In the genomic region with DNA sequence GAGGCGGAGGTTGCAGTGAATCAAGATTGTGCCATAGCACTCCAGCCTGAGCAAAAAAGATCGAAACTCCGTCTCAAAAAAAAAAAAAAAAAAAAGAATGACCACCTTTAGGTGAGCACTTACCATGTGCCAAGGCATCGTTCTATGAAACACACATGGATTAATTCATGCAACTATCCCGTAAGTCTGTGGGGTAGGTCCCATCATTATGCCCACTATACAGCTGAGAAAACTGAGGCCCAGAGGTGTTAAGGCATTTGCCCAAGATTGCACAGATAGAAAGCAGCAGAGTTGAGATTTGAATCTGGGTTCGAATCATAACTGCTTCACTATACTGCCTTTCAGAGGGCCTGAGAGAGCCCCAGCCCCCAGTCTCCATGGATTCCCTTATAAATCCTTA, we compare ENCODE assay signal across 24 cellular contexts. TPM values are rescaled to one million over a fixed set of nuclear protein-coding genes. Genes with fewer than 3 reads are reported as not detected.
DNase-seq lines count a peak whose midpoint lies in the region; ATAC-seq lines count a peak whose summit lies in the region.
"Had no signal": no experiment of that assay in that cellular context is flagged by ENCODE, and none has a peak within 500 bp of the region (broad histone marks: within the 10 kb centered on the region; RNA-seq: fewer than 3 reads in every experiment).

No MANE protein-coding gene starts in this region.

- H3K36me3 Mint-ChIP-seq in activated CD8-positive, alpha-beta memory T cell treated with anti-CD3 and anti-CD28 coated beads, Interleukin-2, amount 10 ng/mL, durations not matched to agents 7 days and 5 days = peaks cover 30% of the 10 kb centered on the region
- peaks cover 18 to 49% of the 10 kb centered on the region in 2 donors for H3K36me3 Mint-ChIP-seq in CD4-positive, alpha-beta memory T cell
- peaks cover 52% of the 10 kb centered on the region for H3K36me3 Mint-ChIP-seq in activated CD8-positive, alpha-beta T cell treated with anti-CD3 and anti-CD28 coated beads, Interleukin-2, amount 10 ng/mL, durations not matched to agents 7 days and 5 days (ENCODE audit: low read depth)
- peaks cover 11 to 37% (median 19%) of the 10 kb centered on the region in 5 donors for H3K36me3 Mint-ChIP-seq in naive thymus-derived CD4-positive, alpha-beta T cell

- H3K4me1 ChIP-seq in CD4-positive, alpha-beta memory T cell (ENCODE audit: insufficient read depth, low read length) = peaks cover 85% of the 10 kb centered on the region
- peaks cover 32 to 65% of the 10 kb centered on the region in 2 donors for H3K4me1 ChIP-seq in naive thymus-derived CD4-positive, alpha-beta T cell (ENCODE audit: control insufficient read depth in 2 of 2, insufficient read depth in 2 of 2, low read length in 2 of 2)
- H3K4me1 ChIP-seq: thyroid gland had no signal

- no peaks in the 10 kb centered on the region for H3K27me3 ChIP-seq in CD4-positive, alpha-beta memory T cell (ENCODE audit: insufficient read depth, low read length)
- no peaks in the 10 kb centered on the region for H3K27me3 ChIP-seq in naive thymus-derived CD4-positive, alpha-beta T cell (ENCODE audit: control insufficient read depth in 2 of 2, insufficient read depth in 2 of 2, low read length in 2 of 2)
- H3K27me3 ChIP-seq: thyroid gland had no signal

- H3K4me3 ChIP-seq in CD4-positive, alpha-beta memory T cell (ENCODE audit: low read length in 2 of 2) = no peak overlapping the region
- H3K4me3 ChIP-seq in naive thymus-derived CD4-positive, alpha-beta T cell (ENCODE audit: low read length) = peak overlapping the region; percentile 39
- H3K4me3 ChIP-seq: esophagus squamous epithelium, thyroid gland had no signal

- H3K36me3 ChIP-seq in CD4-positive, alpha-beta memory T cell (ENCODE audit: insufficient read depth, low read length) = peaks cover 15% of the 10 kb centered on the region
- peaks cover 8 to 36% (median 13%) of the 10 kb centered on the region in 3 experiments for H3K36me3 ChIP-seq in naive thymus-derived CD4-positive, alpha-beta T cell (ENCODE audit: control insufficient read depth in 2 of 3, insufficient read depth in 3 of 3, low read length in 3 of 3)
- H3K36me3 ChIP-seq: esophagus squamous epithelium, thyroid gland had no signal

- no peaks in the 10 kb centered on the region for H3K9me3 Mint-ChIP-seq in activated CD8-positive, alpha-beta memory T cell treated with anti-CD3 and anti-CD28 coated beads, Interleukin-2, amount 10 ng/mL, durations not matched to agents 7 days and 5 days (ENCODE audit: low read depth)
- H3K9me3 Mint-ChIP-seq in CD4-positive, alpha-beta memory T cell = no peaks in the 10 kb centered on the region
- no peaks in the 10 kb centered on the region for H3K9me3 Mint-ChIP-seq in activated CD8-positive, alpha-beta T cell treated with anti-CD3 and anti-CD28 coated beads, Interleukin-2, amount 10 ng/mL, durations not matched to agents 7 days and 5 days (ENCODE audit: insufficient read depth)
- no peaks in the 10 kb centered on the region for H3K9me3 Mint-ChIP-seq in naive thymus-derived CD4-positive, alpha-beta T cell

- ATAC-seq in activated CD8-positive, alpha-beta memory T cell treated with anti-CD3 and anti-CD28 coated beads, Interleukin-2, amount 10 ng/mL, durations not matched to agents 7 days and 5 days = no peak
- no peak for ATAC-seq in activated CD8-positive, alpha-beta T cell treated with anti-CD3 and anti-CD28 coated beads, Interleukin-2, amount 10 ng/mL, durations not matched to agents 7 days and 5 days
- ATAC-seq in naive thymus-derived CD4-positive, alpha-beta T cell = no peak
- ATAC-seq in HG03108 (IDR thresholded peaks at IDR 0.05; ENCODE audit: unreplicated experiment) = no peak
- ATAC-seq: right cardiac atrium had no signal

- DNase-seq in activated CD8-positive, alpha-beta memory T cell treated with anti-CD3 and anti-CD28 coated beads, Interleukin-2, amount 10 ng/mL, durations not matched to agents 7 days and 5 days = no peak
- DNase-seq in activated CD8-positive, alpha-beta memory T cell treated with anti-CD3 and anti-CD28 coated beads for 24 hours = no peak
- DNase-seq in CD4-positive, alpha-beta memory T cell = no peak
- no peak for DNase-seq in activated CD8-positive, alpha-beta T cell treated with anti-CD3 and anti-CD28 coated beads, Interleukin-2, amount 10 ng/mL, durations not matched to agents 7 days and 5 days
- no peak for DNase-seq in naive thymus-derived CD4-positive, alpha-beta T cell
- no peak for DNase-seq in superior temporal gyrus (ENCODE audit: extremely low spot score)
- DNase-seq in activated effector memory CD4-positive, alpha-beta T cell treated with Interleukin-2 at 50 U/mL for 16 hours = no peak
- DNase-seq: activated gamma-delta T cell, DMS79, esophagus squamous epithelium, IMR-90, mammary epithelial cell, MM.1S, NCI-H146, NCI-H226, NCI-H774, right cardiac atrium, Right ventricle myocardium superior, thyroid gland had no signal

- H3K9me3 ChIP-seq in CD4-positive, alpha-beta memory T cell (ENCODE audit: control insufficient read depth in 1 of 2, low read length in 2 of 2) = no peaks in the 10 kb centered on the region
- no peaks in the 10 kb centered on the region for H3K9me3 ChIP-seq in naive thymus-derived CD4-positive, alpha-beta T cell (ENCODE audit: control insufficient read depth in 2 of 3, low read length in 3 of 3)
- H3K9me3 ChIP-seq: esophagus squamous epithelium, thyroid gland had no signal

- peak overlapping the region; percentile 49 for H3K4me3 Mint-ChIP-seq in activated CD8-positive, alpha-beta memory T cell treated with anti-CD3 and anti-CD28 coated beads, Interleukin-2, amount 10 ng/mL, durations not matched to agents 7 days and 5 days
- H3K4me3 Mint-ChIP-seq in CD4-positive, alpha-beta memory T cell = peak overlapping the region; percentile 57 to 100 (median 81)
- H3K4me3 Mint-ChIP-seq in activated CD8-positive, alpha-beta T cell treated with anti-CD3 and anti-CD28 coated beads, Interleukin-2, amount 10 ng/mL, durations not matched to agents 7 days and 5 days = peak overlapping the region; percentile 100
- peak overlapping the region; percentile 61 to 100 (median 99) for H3K4me3 Mint-ChIP-seq in naive thymus-derived CD4-positive, alpha-beta T cell

- peak overlapping the region; percentile 63 for H3K27ac Mint-ChIP-seq in activated CD8-positive, alpha-beta memory T cell treated with anti-CD3 and anti-CD28 coated beads, Interleukin-2, amount 10 ng/mL, durations not matched to agents 7 days and 5 days
- H3K27ac Mint-ChIP-seq in CD4-positive, alpha-beta memory T cell = peak overlapping the region; percentile 70 to 96 (median 87)
- H3K27ac Mint-ChIP-seq in activated CD8-positive, alpha-beta T cell treated with anti-CD3 and anti-CD28 coated beads, Interleukin-2, amount 10 ng/mL, durations not matched to agents 7 days and 5 days = no peak overlapping the region
- H3K27ac Mint-ChIP-seq in naive thymus-derived CD4-positive, alpha-beta T cell = peak overlapping the region; percentile 72 to 99 (median 94)

- H3K4me1 Mint-ChIP-seq in activated CD8-positive, alpha-beta memory T cell treated with anti-CD3 and anti-CD28 coated beads, Interleukin-2, amount 10 ng/mL, durations not matched to agents 7 days and 5 days = peaks cover 60% of the 10 kb centered on the region
- H3K4me1 Mint-ChIP-seq in CD4-positive, alpha-beta memory T cell = peaks cover 34 to 82% (median 60%) of the 10 kb centered on the region in 4 donors
- H3K4me1 Mint-ChIP-seq in activated CD8-positive, alpha-beta T cell treated with anti-CD3 and anti-CD28 coated beads, Interleukin-2, amount 10 ng/mL, durations not matched to agents 7 days and 5 days (ENCODE audit: low read depth) = peaks cover 70% of the 10 kb centered on the region
- peaks cover 50 to 88% (median 61%) of the 10 kb centered on the region in 7 donors for H3K4me1 Mint-ChIP-seq in naive thymus-derived CD4-positive, alpha-beta T cell

- CTCF ChIA-PET in activated CD8-positive, alpha-beta memory T cell treated with anti-CD3 and anti-CD28 coated beads, Interleukin-2, amount 10 ng/mL, durations not matched to agents 7 days and 5 days (lab: Charles Lee) = interaction anchor here (0.8 to 1.9 kb wide), 4 partner anchors 33 to 211 kb away, joined by 3 to 6 read pairs (median 4); no protein-coding TSS in a partner anchor
- CTCF ChIA-PET in CD4-positive, alpha-beta memory T cell (lab: Charles Lee; ENCODE audit: partially characterized antibody) = interaction anchor here (1.0 to 1.2 kb wide), 2 partner anchors 72 to 211 kb away, joined by 3 to 6 read pairs; no protein-coding TSS in a partner anchor
- CTCF ChIA-PET in activated CD8-positive, alpha-beta T cell treated with anti-CD3 and anti-CD28 coated beads, Interleukin-2, amount 10 ng/mL, durations not matched to agents 7 days and 5 days (lab: Charles Lee) = interaction anchor here (1.1 to 4.1 kb wide), 2 partner anchors 11 to 78 kb away, joined by 3 to 17 read pairs; a partner anchor contains a TSS
- CTCF ChIA-PET in naive thymus-derived CD4-positive, alpha-beta T cell (lab: Charles Lee) = interaction anchor here (0.6 to 1.0 kb wide), 2 partner anchors 9 to 202 kb away, joined by 3 read pairs; a partner anchor contains a TSS

- H3K27ac ChIP-seq in CD4-positive, alpha-beta memory T cell (ENCODE audit: low read depth, low read length) = peak overlapping the region; percentile 19
- H3K27ac ChIP-seq in naive thymus-derived CD4-positive, alpha-beta T cell (ENCODE audit: low read depth, low read length) = peak overlapping the region; percentile 94
- H3K27ac ChIP-seq: esophagus squamous epithelium, HL-60, thyroid gland had no signal

- intact Hi-C loops in CD4-positive, alpha-beta memory T cell (cut with micrococcal nuclease) = no loop called here
- intact Hi-C loops in naive thymus-derived CD4-positive, alpha-beta T cell (cut with micrococcal nuclease) = loop anchor here in 1 of 2 donors (10.0 kb wide), 1 partner anchor 369 kb away; no protein-coding TSS in a partner anchor

- POLR2A ChIA-PET in CD4-positive, alpha-beta memory T cell (lab: Charles Lee; ENCODE audit: partially characterized antibody) = interaction anchor here (0.8 to 1.0 kb wide), 2 partner anchors 78 to 96 kb away, joined by 3 to 5 read pairs; no protein-coding TSS in a partner anchor
- POLR2A ChIA-PET in activated CD8-positive, alpha-beta T cell treated with anti-CD3 and anti-CD28 coated beads, Interleukin-2, amount 10 ng/mL, durations not matched to agents 7 days and 5 days (lab: Charles Lee) = no interaction called here
- POLR2A ChIA-PET in naive thymus-derived CD4-positive, alpha-beta T cell (lab: Charles Lee) = interaction anchor here (0.8 to 1.4 kb wide), 3 partner anchors 8 to 68 kb away, joined by 3 to 4 read pairs (median 4); no protein-coding TSS in a partner anchor

- no peaks in the 10 kb centered on the region for H3K27me3 Mint-ChIP-seq in activated CD8-positive, alpha-beta memory T cell treated with anti-CD3 and anti-CD28 coated beads, Interleukin-2, amount 10 ng/mL, durations not matched to agents 7 days and 5 days
- H3K27me3 Mint-ChIP-seq in CD4-positive, alpha-beta memory T cell = no peaks in the 10 kb centered on the region
- no peaks in the 10 kb centered on the region for H3K27me3 Mint-ChIP-seq in activated CD8-positive, alpha-beta T cell treated with anti-CD3 and anti-CD28 coated beads, Interleukin-2, amount 10 ng/mL, durations not matched to agents 7 days and 5 days (ENCODE audit: low read depth)
- H3K27me3 Mint-ChIP-seq in naive thymus-derived CD4-positive, alpha-beta T cell = no peaks in the 10 kb centered on the region

RNA-seq across cellular contexts. Expression of a gene that starts 2.3 kb away (rescaled TPM):
- total RNA-seq in activated CD8-positive, alpha-beta memory T cell treated with anti-CD3 and anti-CD28 coated beads, Interleukin-2, amount 10 ng/mL, durations not matched to agents 7 days and 5 days = 100 to 1,000 TPM; 472 to 473 TPM
- 100 to 1,000 TPM; 384 to 389 TPM for total RNA-seq in CD4-positive, alpha-beta memory T cell
- polyA plus RNA-seq in CD4-positive, alpha-beta memory T cell = 1,000 to 10,000 TPM; 1,040 to 1,509 TPM
- 100 to 1,000 TPM; 471 to 482 TPM for total RNA-seq in activated CD8-positive, alpha-beta T cell treated with anti-CD3 and anti-CD28 coated beads, Interleukin-2, amount 10 ng/mL, durations not matched to agents 7 days and 5 days
- total RNA-seq in naive thymus-derived CD4-positive, alpha-beta T cell = 100 to 1,000 TPM; 345 to 516 (median 429) TPM
- 1,000 to 10,000 TPM; 1,379 to 1,413 TPM for polyA plus RNA-seq in naive thymus-derived CD4-positive, alpha-beta T cell
- total RNA-seq: chondrocyte, IMR-90, kidney epithelial cell, mammary epithelial cell, osteocyte had no signal

RNA-seq across cellular contexts. Expression of a gene that starts 8.7 kb away (rescaled TPM):
- total RNA-seq in activated CD8-positive, alpha-beta memory T cell treated with anti-CD3 and anti-CD28 coated beads, Interleukin-2, amount 10 ng/mL, durations not matched to agents 7 days and 5 days = 10 to 100 TPM; 45.7 to 58.5 TPM
- total RNA-seq in CD4-positive, alpha-beta memory T cell = 10 to 100 TPM; 65.0 to 79.6 TPM
- polyA plus RNA-seq in CD4-positive, alpha-beta memory T cell = 10 to 100 TPM in 1 of 2 donors, 1 to 10 TPM in 1; 7.3 to 20.2 TPM
- 10 to 100 TPM; 43.7 to 44.5 TPM for total RNA-seq in activated CD8-positive, alpha-beta T cell treated with anti-CD3 and anti-CD28 coated beads, Interleukin-2, amount 10 ng/mL, durations not matched to agents 7 days and 5 days
- total RNA-seq in naive thymus-derived CD4-positive, alpha-beta T cell = 10 to 100 TPM; 52.0 to 84.6 (median 65.6) TPM
- 10 to 100 TPM in 1 of 2 donors, 1 to 10 TPM in 1; 7.3 to 19.7 TPM for polyA plus RNA-seq in naive thymus-derived CD4-positive, alpha-beta T cell

RNA-seq across cellular contexts. Expression of a gene that starts 12.8 kb away (rescaled TPM):
- total RNA-seq in activated CD8-positive, alpha-beta memory T cell treated with anti-CD3 and anti-CD28 coated beads, Interleukin-2, amount 10 ng/mL, durations not matched to agents 7 days and 5 days = 1 to 10 TPM; 4.5 to 8.4 TPM
- 1 to 10 TPM; 8.4 to 8.5 TPM for total RNA-seq in CD4-positive, alpha-beta memory T cell
- polyA plus RNA-seq in CD4-positive, alpha-beta memory T cell = 1 to 10 TPM; 2.0 to 4.5 TPM
- 1 to 10 TPM; 8.0 to 8.3 TPM for total RNA-seq in activated CD8-positive, alpha-beta T cell treated with anti-CD3 and anti-CD28 coated beads, Interleukin-2, amount 10 ng/mL, durations not matched to agents 7 days and 5 days
- 10 to 100 TPM in 2 of 5 experiments, 1 to 10 TPM in 3; 4.0 to 11.6 (median 6.0) TPM for total RNA-seq in naive thymus-derived CD4-positive, alpha-beta T cell
- polyA plus RNA-seq in naive thymus-derived CD4-positive, alpha-beta T cell = 1 to 10 TPM; 3.9 to 7.1 TPM

RNA-seq across cellular contexts. Expression of a gene that starts 37.3 kb away (rescaled TPM):
- under 1 TPM; 0.26 to 0.70 TPM for total RNA-seq in activated CD8-positive, alpha-beta memory T cell treated with anti-CD3 and anti-CD28 coated beads, Interleukin-2, amount 10 ng/mL, durations not matched to agents 7 days and 5 days
- total RNA-seq in CD4-positive, alpha-beta memory T cell = not detected
- polyA plus RNA-seq in CD4-positive, alpha-beta memory T cell = 1 to 10 TPM in 1 of 2 donors, not detected in 1; 1.6 TPM
- under 1 TPM in 1 of 2 experiments, not detected in 1; 0.29 TPM for total RNA-seq in activated CD8-positive, alpha-beta T cell treated with anti-CD3 and anti-CD28 coated beads, Interleukin-2, amount 10 ng/mL, durations not matched to agents 7 days and 5 days
- not detected for total RNA-seq in naive thymus-derived CD4-positive, alpha-beta T cell
- polyA plus RNA-seq in naive thymus-derived CD4-positive, alpha-beta T cell = not detected
- total RNA-seq: chondrocyte, esophagus squamous epithelium, IMR-90, kidney epithelial cell, mammary epithelial cell, osteocyte, right cardiac atrium, Right ventricle myocardium superior, thyroid gland had no signal
- polyA plus RNA-seq: IMR-90, mammary epithelial cell, right cardiac atrium had no signal

RNA-seq across cellular contexts. Expression of a gene that starts 57.4 kb away (rescaled TPM):
- 10 to 100 TPM; 48.9 to 53.8 TPM for total RNA-seq in activated CD8-positive, alpha-beta memory T cell treated with anti-CD3 and anti-CD28 coated beads, Interleukin-2, amount 10 ng/mL, durations not matched to agents 7 days and 5 days
- total RNA-seq in CD4-positive, alpha-beta memory T cell = 10 to 100 TPM; 49.2 to 53.8 TPM
- 10 to 100 TPM; 21.5 to 46.7 TPM for polyA plus RNA-seq in CD4-positive, alpha-beta memory T cell
- 10 to 100 TPM; 48.2 to 48.9 TPM for total RNA-seq in activated CD8-positive, alpha-beta T cell treated with anti-CD3 and anti-CD28 coated beads, Interleukin-2, amount 10 ng/mL, durations not matched to agents 7 days and 5 days
- total RNA-seq in naive thymus-derived CD4-positive, alpha-beta T cell = 100 to 1,000 TPM in 1 of 5 experiments, 10 to 100 TPM in 4; 42.8 to 104 (median 55.5) TPM
- 10 to 100 TPM; 35.8 to 59.7 TPM for polyA plus RNA-seq in naive thymus-derived CD4-positive, alpha-beta T cell

Comparison
In these comparisons a context has a peak if more than half of its experiments do, and no peak if none do; other contexts are left out.
1. H3K4me3 Mint-ChIP-seq: peak in every context shown above with its lines; median percentile 100 in activated CD8-positive, alpha-beta T cell treated with anti-CD3 and anti-CD28 coated beads, Interleukin-2, amount 10 ng/mL, durations not matched to agents 7 days and 5 days; 99 in naive thymus-derived CD4-positive, alpha-beta T cell; 81 in CD4-positive, alpha-beta memory T cell; 49 in activated CD8-positive, alpha-beta memory T cell treated with anti-CD3 and anti-CD28 coated beads, Interleukin-2, amount 10 ng/mL, durations not matched to agents 7 days and 5 days.